ENCODE assay signal across 18 cellular contexts in the genomic region with DNA sequence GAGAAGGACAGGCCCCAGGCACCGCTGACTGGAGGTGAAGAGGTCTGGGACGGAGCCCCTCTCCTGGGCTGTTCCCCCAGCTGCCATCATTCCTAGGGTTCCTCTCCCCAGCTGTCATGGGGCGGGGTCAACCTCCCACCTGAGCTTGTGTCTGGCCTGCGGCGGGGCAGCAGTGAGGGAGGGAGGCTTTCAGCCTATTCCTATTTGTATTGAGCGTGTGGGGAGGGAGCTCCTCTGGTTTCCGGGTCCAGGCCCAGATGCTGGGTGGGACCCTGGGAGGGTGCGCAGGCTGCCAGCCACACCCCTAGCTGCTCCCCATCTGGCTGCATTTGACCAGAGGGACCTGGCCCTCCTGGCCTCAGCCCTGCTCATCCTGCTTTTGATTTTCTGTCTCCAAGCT. TPM values are rescaled to one million over a fixed set of nuclear protein-coding genes. Genes with fewer than 3 reads are reported as not detected.
DNase-seq lines count a peak whose midpoint lies in the region; ATAC-seq and TF ChIP-seq lines count a peak whose summit lies in the region.
"Had no signal": no experiment of that assay in that cellular context is flagged by ENCODE, and none has a peak within 500 bp of the region (broad histone marks: within the 10 kb centered on the region; RNA-seq: fewer than 3 reads in every experiment).

No MANE protein-coding gene starts in this region.

- H3K4me2 ChIP-seq in BLaER1 = peak overlapping the region; percentile 65

- 67% methylated on average over 4 of the region's 8 CpGs; no CpG with 5 or more reads in 1 of the 2 donors for WGBS in esophagus squamous epithelium, 2 donors

- H3K27ac Mint-ChIP-seq in nephron = peak overlapping the region in 2 of 3 experiments; percentile 54 to 55
- H3K27ac Mint-ChIP-seq: CD8-positive, alpha-beta T cell had no signal

- no peaks in the 10 kb centered on the region for H3K36me3 Mint-ChIP-seq in nephron (ENCODE audit: low read depth)
- H3K36me3 Mint-ChIP-seq: CD8-positive, alpha-beta T cell had no signal

- no peak for TF ChIP-seq CTCF in nephron (IDR thresholded peaks at IDR 0.05; ENCODE audit: unreplicated experiment in 3 of 3)
- no peak for TF ChIP-seq CTCF in esophagus squamous epithelium (IDR thresholded peaks at IDR 0.05)

- H3K27me3 ChIP-seq in BLaER1 = no peaks in the 10 kb centered on the region
- no peaks in the 10 kb centered on the region for H3K27me3 ChIP-seq in H7 (ENCODE audit: control insufficient read depth, insufficient read depth, low read length)
- H3K27me3 ChIP-seq in esophagus squamous epithelium = no peaks in the 10 kb centered on the region
- H3K27me3 ChIP-seq: BE2C had no signal

- ATAC-seq in HG02973 (IDR thresholded peaks at IDR 0.05; ENCODE audit: unreplicated experiment) = no peak
- ATAC-seq: GM12878 had no signal

- H3K4me1 ChIP-seq in BLaER1 (peaks cover 85% of the 10 kb centered on the region), esophagus squamous epithelium (peaks cover 11 to 43% (median 11%) of the 10 kb centered on the region in 3 donors)

- H3K4me1 Mint-ChIP-seq in nephron = peaks cover 16% of the 10 kb centered on the region

- DNase-seq in H7 (peak; percentile 72), SK-N-MC (ENCODE audit: low read depth, low spot score) (no peak), esophagus squamous epithelium (lab: John Stamatoyannopoulos, UW) (no peak)
- DNase-seq in activated naive CD4-positive, alpha-beta T cell treated with anti-CD3 and anti-CD28 coated beads, Interleukin-2, amount 50 U/mL, for 16 hours = no peak
- DNase-seq: BE2C; CD8-positive, alpha-beta T cell; GDM1; GM23248; MM.1S; NCI-H1092 treated with DMSO at 0.1 percent for 48 hours; NCI-H2081 treated with DMSO at 0.1 percent for 48 hours; NK-92 treated with Interleukin-12 subunit alpha and Interleukin-12 subunit beta, amount 100 ng/mL, for 24 hours; OCI-M1; SIG-M5 had no signal

- H3K9me3 ChIP-seq in BLaER1 (no peaks in the 10 kb centered on the region), SK-N-MC (ENCODE audit: low read depth, low read length) (no peaks in the 10 kb centered on the region), esophagus squamous epithelium (no peaks in the 10 kb centered on the region)
- H3K9me3 ChIP-seq: BE2C had no signal

- intact Hi-C loops in esophagus squamous epithelium (cut with DNase I) = no loop called here

- H3K36me3 ChIP-seq in BLaER1 = no peaks in the 10 kb centered on the region
- H3K36me3 ChIP-seq in H7 (replicated peaks; ENCODE audit: control insufficient read depth, insufficient read depth, low read length) = no peaks in the 10 kb centered on the region
- H3K36me3 ChIP-seq in SK-N-MC (ENCODE audit: insufficient read depth, low read length) = no peaks in the 10 kb centered on the region
- H3K36me3 ChIP-seq in esophagus squamous epithelium = no peaks in the 10 kb centered on the region
- H3K36me3 ChIP-seq: BE2C had no signal

- H3K9me3 Mint-ChIP-seq in nephron = no peaks in the 10 kb centered on the region
- H3K9me3 Mint-ChIP-seq: CD8-positive, alpha-beta T cell had no signal

- H3K27ac ChIP-seq in BLaER1 (no peak overlapping the region), SK-N-MC (peak overlapping the region; percentile 44; the same call in 1 of the 2 replicates), esophagus squamous epithelium (no peak overlapping the region)
- H3K27ac ChIP-seq: GM23248 had no signal

- peak overlapping the region in 1 of 3 experiments; percentile 36 for H3K4me3 Mint-ChIP-seq in nephron
- H3K4me3 Mint-ChIP-seq: CD8-positive, alpha-beta T cell had no signal

- H3K4me3 ChIP-seq in BLaER1 = no peak overlapping the region
- H3K4me3 ChIP-seq in H7 (ENCODE audit: insufficient read depth, low read depth, low read length) = no peak overlapping the region
- no peak overlapping the region for H3K4me3 ChIP-seq in SK-N-MC
- no peak overlapping the region for H3K4me3 ChIP-seq in esophagus squamous epithelium
- H3K4me3 ChIP-seq: GM12878, GM23248 had no signal

- H3K9ac ChIP-seq in BLaER1 = no peak overlapping the region
- H3K9ac ChIP-seq in SK-N-MC (ENCODE audit: insufficient read length) = no peak overlapping the region
- H3K9ac ChIP-seq: GM23248 had no signal

- H3K27me3 Mint-ChIP-seq in nephron (ENCODE audit: low read depth) = peaks cover 4% of the 10 kb centered on the region

- TF ChIP-seq POLR2A in esophagus squamous epithelium (IDR thresholded peaks at IDR 0.05) = no peak

- peaks cover 90% of the 10 kb centered on the region for H4K20me1 ChIP-seq in BLaER1

RNA-seq across cellular contexts. Expression of gene TSPAN4, which starts 13.7 kb away (rescaled TPM):
- 101 and 117 TPM in 2 replicates for total RNA-seq in H7 (2014; rRNA removed; shearing (Covaris generic))
- total RNA-seq in esophagus squamous epithelium = 10 to 100 TPM in 3 of 4 donors, 1 to 10 TPM in 1; 6.8 to 59.7 (median 19.0) TPM

RNA-seq across cellular contexts. Expression of gene POLR2L, which starts 14.1 kb away (rescaled TPM):
- total RNA-seq in H7 (2014; rRNA removed; shearing (Covaris generic)) = 96.1 and 135 TPM in 2 replicates
- 10 to 100 TPM; 45.6 to 90.3 (median 64.7) TPM for total RNA-seq in esophagus squamous epithelium

RNA-seq across cellular contexts. Expression of gene CD151, which starts 23.6 kb away (rescaled TPM):
- total RNA-seq in H7 (2014; rRNA removed; shearing (Covaris generic)) = 175 and 190 TPM in 2 replicates
- 100 to 1,000 TPM in 1 of 4 donors, 10 to 100 TPM in 3; 87.6 to 118 (median 94.0) TPM for total RNA-seq in esophagus squamous epithelium

RNA-seq across cellular contexts. Expression of gene CRACR2B, which starts 28.7 kb away (rescaled TPM):
- 20.2 and 35.8 TPM in 2 replicates for total RNA-seq in H7 (2014; rRNA removed; shearing (Covaris generic))
- 1 to 10 TPM in 3 of 4 donors, under 1 TPM in 1; 0.48 to 5.7 (median 3.5) TPM for total RNA-seq in esophagus squamous epithelium

RNA-seq across cellular contexts. Expression of gene PNPLA2, which starts 37.7 kb away (rescaled TPM):
- total RNA-seq in H7 (2014; rRNA removed; shearing (Covaris generic)) = 15.7 and 28.7 TPM in 2 replicates
- 10 to 100 TPM; 14.2 to 42.7 (median 26.0) TPM for total RNA-seq in esophagus squamous epithelium
